9 cellular contexts compared by ENCODE assay signal in the genomic region with DNA sequence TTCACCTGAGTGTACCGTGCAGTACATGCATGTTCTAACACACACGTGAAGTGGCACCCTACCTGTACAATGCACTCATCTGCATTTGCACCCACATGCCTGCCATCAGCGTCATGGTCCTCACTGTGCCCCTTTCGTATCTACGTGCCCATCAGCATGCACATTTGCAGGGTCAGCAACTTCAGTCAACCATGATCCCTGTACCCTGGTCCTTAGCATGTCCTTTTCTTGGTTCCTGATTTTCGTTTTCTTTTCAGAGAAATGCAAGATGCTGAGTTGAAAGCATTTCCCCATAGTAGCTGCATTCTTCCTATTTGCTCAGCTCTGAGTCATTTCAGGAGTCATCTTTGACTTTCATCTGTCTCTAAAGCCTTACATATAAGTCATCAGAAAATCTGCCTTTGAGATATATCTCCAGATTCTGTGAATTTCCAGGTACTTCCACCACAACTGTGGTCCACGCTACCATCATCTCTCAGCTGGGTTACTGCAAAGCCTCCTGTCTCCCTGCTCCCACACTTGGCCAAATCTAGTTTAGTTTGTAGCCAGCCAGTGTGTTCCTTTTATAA. TPM values are rescaled to one million over a fixed set of nuclear protein-coding genes. Genes with fewer than 3 reads are reported as not detected.
DNase-seq lines count a peak whose midpoint lies in the region; ATAC-seq, FAIRE-seq and TF ChIP-seq lines count a peak whose summit lies in the region.
"Had no signal": no experiment of that assay in that cellular context is flagged by ENCODE, and none has a peak within 500 bp of the region (broad histone marks: within the 10 kb centered on the region; RNA-seq: fewer than 3 reads in every experiment).

No MANE protein-coding gene starts in this region.

- TF ChIP-seq CTCF in parathyroid adenoma (IDR thresholded peaks at IDR 0.05) (no peak), OCI-LY7 (conservative IDR thresholded peaks at IDR 0.05; ENCODE audit: low read length) (no peak)

- H3K4me1 Mint-ChIP-seq in activated CD4-positive, alpha-beta T cell treated with anti-CD3 and anti-CD28 coated beads, Interleukin-2, amount 10 ng/mL, durations not matched to agents 24 days and 14 days = peaks cover 27% of the 10 kb centered on the region
- peaks cover 10% of the 10 kb centered on the region for H3K4me1 Mint-ChIP-seq in T-helper 17 cell

- no TSS peak for BruUV-seq in OCI-LY7 (replicated peaks; lab: Mats Ljungman, UMichigan)

- intact Hi-C loops in activated CD4-positive, alpha-beta T cell treated with anti-CD3 and anti-CD28 coated beads, Interleukin-2, amount 10 ng/mL, durations not matched to agents 24 days and 14 days (cut with micrococcal nuclease) = loop anchor here (1.0 to 2.0 kb wide), 3 partner anchors 14 to 465 kb away; a partner anchor contains a TSS
- intact Hi-C loops in OCI-LY7 (cut with micrococcal nuclease; ENCODE audit: unreplicated experiment) = no loop called here

- H4K20me1 ChIP-seq in OCI-LY7 (ENCODE audit: insufficient read depth, low read length) = no peaks in the 10 kb centered on the region

- no peak overlapping the region for H3K4me3 ChIP-seq in parathyroid adenoma (ENCODE audit: low read depth, low read length)
- no peak overlapping the region for H3K4me3 ChIP-seq in OCI-LY7 (ENCODE audit: low read depth, low read length, poor library complexity, severe bottlenecking)
- H3K4me3 ChIP-seq in small intestine (ENCODE audit: low read depth in 1 of 2, low read length in 2 of 2) = no peak overlapping the region

- H3K36me3 ChIP-seq in parathyroid adenoma (ENCODE audit: control insufficient read depth, insufficient read depth, low read length) = no peaks in the 10 kb centered on the region
- H3K36me3 ChIP-seq in OCI-LY7 (ENCODE audit: insufficient read depth, low read length) = no peaks in the 10 kb centered on the region
- H3K36me3 ChIP-seq in small intestine (ENCODE audit: control insufficient read depth in 2 of 2, insufficient read depth in 2 of 2, low read length in 2 of 2) = no peaks in the 10 kb centered on the region

- 71 to 84% (median 75%) methylated on average over 7 of the region's 7 CpGs for WGBS in small intestine, 3 donors

- H3K9me2 ChIP-seq in OCI-LY7 (ENCODE audit: insufficient read depth, low read length) = no peaks in the 10 kb centered on the region

- H3K4me1 ChIP-seq in parathyroid adenoma (peaks cover 17% of the 10 kb centered on the region), OCI-LY7 (ENCODE audit: insufficient read depth, low read length, poor library complexity, severe bottlenecking) (no peaks in the 10 kb centered on the region), small intestine (ENCODE audit: control insufficient read depth in 2 of 2, insufficient read depth in 1 of 2, low read depth in 1 of 2, low read length in 1 of 2) (no peaks in the 10 kb centered on the region)

- peak overlapping the region; percentile 29 for H3K4me3 Mint-ChIP-seq in activated CD4-positive, alpha-beta T cell treated with anti-CD3 and anti-CD28 coated beads, Interleukin-2, amount 10 ng/mL, durations not matched to agents 24 days and 14 days
- peak overlapping the region; percentile 19 for H3K4me3 Mint-ChIP-seq in T-helper 17 cell

- H3K9me3 ChIP-seq in T-helper 17 cell (ENCODE audit: control insufficient read depth, low read length, poor library complexity, severe bottlenecking) = no peaks in the 10 kb centered on the region
- H3K9me3 ChIP-seq in parathyroid adenoma (ENCODE audit: control insufficient read depth, low read length) = no peaks in the 10 kb centered on the region
- no peaks in the 10 kb centered on the region for H3K9me3 ChIP-seq in OCI-LY7 (ENCODE audit: low read length)
- no peaks in the 10 kb centered on the region for H3K9me3 ChIP-seq in small intestine (ENCODE audit: control insufficient read depth, low read depth)

- CTCF ChIA-PET in OCI-LY7 (lab: Charles Lee; ENCODE audit: unreplicated experiment) = no interaction called here

- H3K27me3 ChIP-seq in parathyroid adenoma (ENCODE audit: control insufficient read depth, insufficient read depth, low read length) (no peaks in the 10 kb centered on the region), small intestine (ENCODE audit: control insufficient read depth in 2 of 2, insufficient read depth in 2 of 2, low read length in 2 of 2) (no peaks in the 10 kb centered on the region)

- peak overlapping the region; percentile 30 for H2AFZ ChIP-seq in parathyroid adenoma
- no peak overlapping the region for H2AFZ ChIP-seq in OCI-LY7 (ENCODE audit: low read length)

- H3K4me2 ChIP-seq in parathyroid adenoma (ENCODE audit: low read length) (peak overlapping the region; percentile 22), OCI-LY7 (ENCODE audit: low read length) (no peak overlapping the region)

- H3K36me3 Mint-ChIP-seq in activated CD4-positive, alpha-beta T cell treated with anti-CD3 and anti-CD28 coated beads, Interleukin-2, amount 10 ng/mL, durations not matched to agents 24 days and 14 days (ENCODE audit: low read depth) = peaks cover 14% of the 10 kb centered on the region
- peaks cover 3% of the 10 kb centered on the region for H3K36me3 Mint-ChIP-seq in T-helper 17 cell (ENCODE audit: low read depth)

- H3K9me3 Mint-ChIP-seq in activated CD4-positive, alpha-beta T cell treated with anti-CD3 and anti-CD28 coated beads, Interleukin-2, amount 10 ng/mL, durations not matched to agents 24 days and 14 days = peaks cover 17% of the 10 kb centered on the region

- POLR2A ChIA-PET in OCI-LY7 (lab: Charles Lee) = no interaction called here

- no peak overlapping the region for H3K9ac ChIP-seq in parathyroid adenoma

- no peak for FAIRE-seq in small intestine (lab: Jason Lieb, UNC)

- peak overlapping the region; percentile 74 for H3K27ac Mint-ChIP-seq in activated CD4-positive, alpha-beta T cell treated with anti-CD3 and anti-CD28 coated beads, Interleukin-2, amount 10 ng/mL, durations not matched to agents 24 days and 14 days
- H3K27ac Mint-ChIP-seq in T-helper 17 cell = peak overlapping the region; percentile 4

- ATAC-seq in HG02938 (IDR thresholded peaks at IDR 0.05; ENCODE audit: unreplicated experiment) = peak; percentile 92
- peak; percentile 30 for ATAC-seq in T-helper 17 cell

- H3K79me2 ChIP-seq in parathyroid adenoma (no peaks in the 10 kb centered on the region), OCI-LY7 (ENCODE audit: insufficient read depth, low read depth, low read length) (no peaks in the 10 kb centered on the region)

- peak; percentile 88 for DNase-seq in activated CD4-positive, alpha-beta T cell treated with anti-CD3 and anti-CD28 coated beads, Interleukin-2, amount 10 ng/mL, durations not matched to agents 24 days and 14 days
- DNase-seq in activated CD4-positive, alpha-beta T cell treated with anti-CD3 and anti-CD28 coated beads for 1 hour = no peak
- DNase-seq in T-helper 17 cell (no peak), OCI-LY7 (ENCODE audit: low spot score) (no peak), small intestine (no peak), SKM-1 (lab: John Stamatoyannopoulos, UW; ENCODE audit: unreplicated experiment) (no peak)
- DNase-seq: left cardiac atrium had no signal

- H3K27me3 Mint-ChIP-seq in activated CD4-positive, alpha-beta T cell treated with anti-CD3 and anti-CD28 coated beads, Interleukin-2, amount 10 ng/mL, durations not matched to agents 24 days and 14 days = no peaks in the 10 kb centered on the region
- H3K27me3 Mint-ChIP-seq in T-helper 17 cell = peaks cover 15% of the 10 kb centered on the region

- H3K27ac ChIP-seq in parathyroid adenoma = no peak overlapping the region
- H3K27ac ChIP-seq in OCI-LY7 (ENCODE audit: low read depth, low read length, poor library complexity, severe bottlenecking) = no peak overlapping the region
- no peak overlapping the region for H3K27ac ChIP-seq in small intestine (ENCODE audit: low read depth in 1 of 2, low read length in 1 of 2)

RNA-seq across cellular contexts. Expression of a gene that starts 14.7 kb away (rescaled TPM):
- total RNA-seq in activated CD4-positive, alpha-beta T cell treated with anti-CD3 and anti-CD28 coated beads, Interleukin-2, amount 10 ng/mL, durations not matched to agents 24 days and 14 days = 122 and 130 TPM in 2 replicates
- total RNA-seq in T-helper 17 cell = 100 to 1,000 TPM; 114 TPM
- 40.4 and 48.2 TPM in 2 replicates for total RNA-seq in OCI-LY7 (2014; rRNA removed; shearing (Covaris generic))
- total RNA-seq in OCI-LY7 (2022) = 116 and 122 TPM in 2 replicates
- polyA plus RNA-seq in small intestine = 10 to 100 TPM; 26.2 to 32.1 (median 31.8) TPM
